In the genomic region with DNA sequence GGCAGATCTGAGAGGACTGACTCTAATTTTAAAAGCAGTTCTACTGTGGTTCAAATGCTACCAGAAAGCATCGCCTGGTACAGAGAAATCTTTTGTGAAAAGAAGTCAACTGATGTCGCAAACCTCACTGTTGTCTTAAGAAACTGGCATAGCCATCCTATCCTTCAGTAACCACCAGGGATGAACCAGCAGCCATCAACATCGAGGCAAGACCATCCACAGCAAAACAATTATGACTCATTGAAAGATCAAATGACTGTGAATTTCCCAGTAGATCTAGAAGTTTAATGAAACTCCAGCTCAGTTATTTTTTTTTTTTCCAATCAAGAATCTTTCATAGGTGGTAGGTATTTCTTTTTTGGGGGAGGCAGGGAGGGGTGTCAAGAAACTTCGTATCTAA, we compare ENCODE assay signal across 19 cellular contexts. TPM values are rescaled to one million over a fixed set of nuclear protein-coding genes. Genes with fewer than 3 reads are reported as not detected.
DNase-seq lines count a peak whose midpoint lies in the region; ATAC-seq and TF ChIP-seq lines count a peak whose summit lies in the region.
"Had no signal": no experiment of that assay in that cellular context is flagged by ENCODE, and none has a peak within 500 bp of the region (broad histone marks: within the 10 kb centered on the region; RNA-seq: fewer than 3 reads in every experiment).

No MANE protein-coding gene starts in this region.

- no peaks in the 10 kb centered on the region for H3K36me3 ChIP-seq in upper lobe of right lung
- H3K36me3 ChIP-seq: stomach had no signal

- H3K4me3 Mint-ChIP-seq in activated T-cell treated with anti-CD3 and anti-CD28 coated beads, Interleukin-2, amount 50 U/mL, for 4 hours: no peak overlapping the region
- H3K4me3 Mint-ChIP-seq: HFFc6, neural crest cell had no signal

- TF ChIP-seq CTCF in choroid plexus epithelial cell (conservative IDR thresholded peaks at IDR 0.05; ENCODE audit: low read depth, low read length): no peak
- TF ChIP-seq CTCF in upper lobe of right lung (IDR thresholded peaks at IDR 0.05): no peak

- H3K9me3 Mint-ChIP-seq in activated T-cell treated with anti-CD3 and anti-CD28 coated beads, Interleukin-2, amount 50 U/mL, for 4 hours: peaks cover 6% of the 10 kb centered on the region
- H3K9me3 Mint-ChIP-seq: HFFc6 had no signal

- peaks cover 11% of the 10 kb centered on the region for H3K36me3 Mint-ChIP-seq in activated T-cell treated with anti-CD3 and anti-CD28 coated beads, Interleukin-2, amount 50 U/mL, for 4 hours (ENCODE audit: insufficient read depth)

- no peaks in the 10 kb centered on the region for H3K9me3 ChIP-seq in upper lobe of right lung
- H3K9me3 ChIP-seq: stomach had no signal

- H3K27me3 ChIP-seq in upper lobe of right lung: no peaks in the 10 kb centered on the region
- H3K27me3 ChIP-seq: stomach had no signal

- H3K4me3 ChIP-seq in choroid plexus epithelial cell (ENCODE audit: low read depth, low read length) (no peak overlapping the region), upper lobe of right lung (no peak overlapping the region)
- H3K4me3 ChIP-seq: stomach had no signal

- intact Hi-C loops in upper lobe of right lung (cut with DNase I): no loop called here

- H3K27ac ChIP-seq in upper lobe of right lung: no peak overlapping the region
- H3K27ac ChIP-seq: stomach had no signal

- ATAC-seq in activated T-cell treated with anti-CD3 and anti-CD28 coated beads, Interleukin-2, amount 50 U/mL, for 4 hours: peak; percentile 41 to 51
- ATAC-seq in upper lobe of right lung: no peak

- no peaks in the 10 kb centered on the region for H3K27me3 Mint-ChIP-seq in activated T-cell treated with anti-CD3 and anti-CD28 coated beads, Interleukin-2, amount 50 U/mL, for 4 hours (ENCODE audit: low read depth)
- H3K27me3 Mint-ChIP-seq: CD4-positive, alpha-beta memory T cell had no signal

- DNase-seq in activated T-cell treated with anti-CD3 and anti-CD28 coated beads, Interleukin-2, amount 50 U/mL, for 4 hours: no peak
- DNase-seq in activated T-cell treated with anti-CD3 and anti-CD28 coated beads, Interleukin-2, amount 50 U/mL, for 48 hours: no peak
- peak; percentile 87 for DNase-seq in LHCN-M2 (ENCODE audit: low read depth)
- DNase-seq in choroid plexus epithelial cell (ENCODE audit: low read depth): peak; percentile 53
- peak; percentile 74 for DNase-seq in renal cortical epithelial cell (ENCODE audit: low read depth)
- DNase-seq in SKM-1 treated with dmso at 0.1 percent for 144 hours (lab: John Stamatoyannopoulos, UW; ENCODE audit: unreplicated experiment): no peak
- DNase-seq in upper lobe of right lung: no peak
- DNase-seq in DMS153 treated with DMSO at 0.1 percent for 48 hours (lab: John Stamatoyannopoulos, UW; ENCODE audit: unreplicated experiment): no peak
- DNase-seq: CD4-positive, alpha-beta memory T cell; HFFc6; hypothalamus; Kasumi-1; kidney glomerular epithelial cell; NCI-H146; NCI-H345; NK-92 treated with Interleukin-12 subunit alpha and Interleukin-12 subunit beta, amount 100 ng/mL, for 24 hours; retina; stomach had no signal

- peaks cover 53% of the 10 kb centered on the region for H3K4me1 Mint-ChIP-seq in activated T-cell treated with anti-CD3 and anti-CD28 coated beads, Interleukin-2, amount 50 U/mL, for 4 hours (ENCODE audit: low read depth)

- no peaks in the 10 kb centered on the region for H3K4me1 ChIP-seq in upper lobe of right lung

RNA-seq across cellular contexts. Expression of gene BRAF, which starts 20.6 kb away (rescaled TPM):
- 10 to 100 TPM; 27.2 to 29.7 (median 27.8) TPM for total RNA-seq in activated T-cell treated with anti-CD3 and anti-CD28 coated beads, Interleukin-2, amount 50 U/mL, for 4 hours
- 10.9 and 13.9 TPM in 2 replicates for total RNA-seq in LHCN-M2 (2014; rRNA removed)
- 6.5 TPM for polyA plus RNA-seq in LHCN-M2 (2012)
- 13.2 and 35.9 TPM in 2 replicates for total RNA-seq in renal cortical epithelial cell
- 40.2 TPM for total RNA-seq in upper lobe of right lung

Comparison
In these comparisons a context has a peak if more than half of its experiments do, and no peak if none do; other contexts are left out.
1. DNase-seq: peak in LHCN-M2 (single experiment), choroid plexus epithelial cell (single experiment) and renal cortical epithelial cell (single experiment); none in activated T-cell treated with anti-CD3 and anti-CD28 coated beads, Interleukin-2, amount 50 U/mL, for 4 hours (single experiment), activated T-cell treated with anti-CD3 and anti-CD28 coated beads, Interleukin-2, amount 50 U/mL, for 48 hours (0 of 2), SKM-1 treated with dmso at 0.1 percent for 144 hours (single experiment), upper lobe of right lung (single experiment) and DMS153 treated with DMSO at 0.1 percent for 48 hours (single experiment).